Comparison of ENCODE assay signal across 33 cellular contexts in the genomic region with DNA sequence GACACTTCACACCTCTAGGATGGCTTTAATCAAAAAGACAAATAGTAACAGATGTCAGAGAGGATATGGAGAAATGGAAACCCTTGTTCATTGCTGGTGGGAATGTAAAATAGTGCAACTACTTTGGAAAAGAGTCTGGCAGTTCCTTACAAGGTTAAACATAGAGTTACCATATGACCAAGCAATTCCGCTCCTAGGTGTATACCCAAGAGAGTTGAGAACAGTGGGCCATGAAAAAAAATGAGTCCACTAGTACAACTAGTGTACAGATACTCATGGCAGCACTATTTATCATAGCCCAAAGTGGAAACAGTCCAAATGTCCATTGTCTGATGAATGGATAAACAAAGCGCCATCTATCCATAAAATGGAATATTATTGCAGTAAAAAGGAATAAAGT. TPM values are rescaled to one million over a fixed set of nuclear protein-coding genes. Genes with fewer than 3 reads are reported as not detected.
"Had no signal": no experiment of that assay in that cellular context is flagged by ENCODE, and none has a peak within 500 bp of the region (broad histone marks: within the 10 kb centered on the region; RNA-seq: fewer than 3 reads in every experiment).

No MANE protein-coding gene starts in this region.

- H3K27me3 ChIP-seq: ascending aorta, breast epithelium, cardiac muscle cell, colonic mucosa, esophagus squamous epithelium, gastroesophageal sphincter, heart right ventricle had no signal

- ATAC-seq: activated CD4-positive, alpha-beta T cell treated with anti-CD3 and anti-CD28 coated beads for 36 hours; activated CD8-positive, alpha-beta memory T cell treated with anti-CD3 and anti-CD28 coated beads, Interleukin-2, amount 10 ng/mL, durations not matched to agents 7 days and 5 days; activated CD8-positive, alpha-beta T cell treated with anti-CD3 and anti-CD28 coated beads, Interleukin-2, amount 10 ng/mL, durations not matched to agents 7 days and 5 days; activated naive CD4-positive, alpha-beta T cell treated with anti-CD3 and anti-CD28 coated beads, Interleukin-2, amount 50 U/mL, for 72 hours; gastroesophageal sphincter; heart right ventricle had no signal

- H3K9me3 ChIP-seq: colonic mucosa had no signal

- H3K27ac ChIP-seq: ascending aorta, breast epithelium, cardiac muscle cell, colonic mucosa, esophagus squamous epithelium, gastroesophageal sphincter, heart right ventricle had no signal

- H3K27me3 Mint-ChIP-seq: activated CD4-positive, alpha-beta memory T cell treated with anti-CD3 and anti-CD28 coated beads for 36 hours; activated CD4-positive, alpha-beta T cell treated with anti-CD3 and anti-CD28 coated beads for 36 hours; activated CD4-positive, alpha-beta T cell treated with anti-CD3 and anti-CD28 coated beads, Interleukin-2, amount 10 ng/mL, durations not matched to agents 24 days and 14 days; activated naive CD4-positive, alpha-beta T cell treated with anti-CD3 and anti-CD28 coated beads, Interleukin-2, amount 10 ng/mL, durations not matched to agents 7 days and 5 days; activated naive CD8-positive, alpha-beta T cell treated with anti-CD3 and anti-CD28 coated beads, Interleukin-2, amount 10 ng/mL, durations not matched to agents 7 days and 5 days had no signal

- H3K4me1 Mint-ChIP-seq: activated CD4-positive, alpha-beta T cell treated with anti-CD3 and anti-CD28 coated beads for 36 hours; activated CD4-positive, alpha-beta T cell treated with anti-CD3 and anti-CD28 coated beads, Interleukin-2, amount 10 ng/mL, durations not matched to agents 24 days and 14 days; activated CD8-positive, alpha-beta memory T cell treated with anti-CD3 and anti-CD28 coated beads, Interleukin-2, amount 10 ng/mL, durations not matched to agents 7 days and 5 days; activated naive CD4-positive, alpha-beta T cell treated with anti-CD3 and anti-CD28 coated beads, Interleukin-2, amount 10 ng/mL, durations not matched to agents 7 days and 5 days; activated naive CD8-positive, alpha-beta T cell treated with anti-CD3 and anti-CD28 coated beads, Interleukin-2, amount 10 ng/mL, durations not matched to agents 7 days and 5 days had no signal

- H3K27ac Mint-ChIP-seq: activated CD4-positive, alpha-beta memory T cell treated with anti-CD3 and anti-CD28 coated beads for 36 hours; activated CD4-positive, alpha-beta T cell treated with anti-CD3 and anti-CD28 coated beads for 36 hours; activated CD4-positive, alpha-beta T cell treated with anti-CD3 and anti-CD28 coated beads, Interleukin-2, amount 10 ng/mL, durations not matched to agents 24 days and 14 days; activated CD8-positive, alpha-beta memory T cell treated with anti-CD3 and anti-CD28 coated beads, Interleukin-2, amount 10 ng/mL, durations not matched to agents 7 days and 5 days; activated CD8-positive, alpha-beta T cell treated with anti-CD3 and anti-CD28 coated beads, Interleukin-2, amount 10 ng/mL, durations not matched to agents 7 days and 5 days; activated naive CD4-positive, alpha-beta T cell treated with anti-CD3 and anti-CD28 coated beads, Interleukin-2, amount 10 ng/mL, durations not matched to agents 7 days and 5 days; activated naive CD4-positive, alpha-beta T cell treated with anti-CD3 and anti-CD28 coated beads, Interleukin-2, amount 50 U/mL, for 72 hours; activated naive CD8-positive, alpha-beta T cell treated with anti-CD3 and anti-CD28 coated beads, Interleukin-2, amount 10 ng/mL, durations not matched to agents 7 days and 5 days; activated T-helper 1 cell treated with anti-CD3 and anti-CD28 coated beads, Interleukin-12 subunit alpha, Interleukin-12 subunit beta, Interleukin-2, Interleukin-4 antibody, amounts not matched to agents 30 ng/mL and 10 ng/mL and 1 ng/mL, durations not matched to agents 14 hours and 24 hours and 36 hours; brain had no signal

- H3K4me3 Mint-ChIP-seq: activated CD4-positive, alpha-beta memory T cell treated with anti-CD3 and anti-CD28 coated beads for 36 hours; activated CD4-positive, alpha-beta T cell treated with anti-CD3 and anti-CD28 coated beads for 36 hours; activated CD4-positive, alpha-beta T cell treated with anti-CD3 and anti-CD28 coated beads, Interleukin-2, amount 10 ng/mL, durations not matched to agents 24 days and 14 days; activated CD8-positive, alpha-beta memory T cell treated with anti-CD3 and anti-CD28 coated beads, Interleukin-2, amount 10 ng/mL, durations not matched to agents 7 days and 5 days; activated CD8-positive, alpha-beta T cell treated with anti-CD3 and anti-CD28 coated beads, Interleukin-2, amount 10 ng/mL, durations not matched to agents 7 days and 5 days; activated naive CD4-positive, alpha-beta T cell treated with anti-CD3 and anti-CD28 coated beads, Interleukin-2, amount 10 ng/mL, durations not matched to agents 7 days and 5 days; activated naive CD8-positive, alpha-beta T cell treated with anti-CD3 and anti-CD28 coated beads, Interleukin-2, amount 10 ng/mL, durations not matched to agents 7 days and 5 days; activated T-helper 1 cell treated with anti-CD3 and anti-CD28 coated beads, Interleukin-12 subunit alpha, Interleukin-12 subunit beta, Interleukin-2, Interleukin-4 antibody, amounts not matched to agents 30 ng/mL and 10 ng/mL and 1 ng/mL, durations not matched to agents 14 hours and 24 hours and 36 hours; brain had no signal

- DNase-seq: activated CD4-positive, alpha-beta memory T cell treated with anti-CD3 and anti-CD28 coated beads for 36 hours; activated CD4-positive, alpha-beta T cell treated with anti-CD3 and anti-CD28 coated beads for 36 hours; activated CD4-positive, alpha-beta T cell treated with anti-CD3 and anti-CD28 coated beads, Interleukin-2, amount 10 ng/mL, durations not matched to agents 24 days and 14 days; activated CD4-positive, CD25-positive, alpha-beta regulatory T cell; activated CD8-positive, alpha-beta memory T cell treated with anti-CD3 and anti-CD28 coated beads, Interleukin-2, amount 10 ng/mL, durations not matched to agents 7 days and 5 days; activated CD8-positive, alpha-beta memory T cell treated with anti-CD3 and anti-CD28 coated beads, Interleukin-2, amount 50 U/mL, for 4 hours; activated CD8-positive, alpha-beta T cell treated with anti-CD3 and anti-CD28 coated beads, Interleukin-2, amount 10 ng/mL, durations not matched to agents 7 days and 5 days; activated gamma-delta T cell; activated naive CD4-positive, alpha-beta T cell; activated naive CD4-positive, alpha-beta T cell treated with anti-CD3 and anti-CD28 coated beads, Interleukin-2, amount 10 ng/mL, durations not matched to agents 7 days and 5 days; activated naive CD8-positive, alpha-beta T cell treated with anti-CD3 and anti-CD28 coated beads, Interleukin-2, amount 10 ng/mL, durations not matched to agents 7 days and 5 days; activated T-cell treated with anti-CD3 and anti-CD28 coated beads, Interleukin-2, amount 50 U/mL, for 48 hours; central memory CD4-positive, alpha-beta T cell; cerebellar nuclear complex; colonic mucosa; effector CD8-positive, alpha-beta T cell; esophagus squamous epithelium; foreskin melanocyte; heart right ventricle; T-helper 2 cell had no signal

RNA-seq across cellular contexts. Expression of a gene that starts 39.1 kb away (rescaled TPM):
- total RNA-seq: activated CD4-positive, alpha-beta memory T cell treated with anti-CD3 and anti-CD28 coated beads for 36 hours; activated CD4-positive, alpha-beta T cell treated with anti-CD3 and anti-CD28 coated beads for 36 hours; activated CD4-positive, alpha-beta T cell treated with anti-CD3 and anti-CD28 coated beads, Interleukin-2, amount 10 ng/mL, durations not matched to agents 24 days and 14 days; activated CD8-positive, alpha-beta memory T cell treated with anti-CD3 and anti-CD28 coated beads for 36 hours; activated CD8-positive, alpha-beta memory T cell treated with anti-CD3 and anti-CD28 coated beads, Interleukin-2, amount 10 ng/mL, durations not matched to agents 7 days and 5 days; activated CD8-positive, alpha-beta T cell treated with anti-CD3 and anti-CD28 coated beads, Interleukin-2, amount 10 ng/mL, durations not matched to agents 7 days and 5 days; activated naive CD4-positive, alpha-beta T cell treated with anti-CD3 and anti-CD28 coated beads, Interleukin-2, amount 50 U/mL, for 72 hours; activated naive CD8-positive, alpha-beta T cell treated with anti-CD3 and anti-CD28 coated beads, Interleukin-2, amount 10 ng/mL, durations not matched to agents 7 days and 5 days; activated T-helper 1 cell treated with anti-CD3 and anti-CD28 coated beads, Interleukin-12 subunit alpha, Interleukin-12 subunit beta, Interleukin-2, Interleukin-4 antibody, amounts not matched to agents 30 ng/mL and 10 ng/mL and 1 ng/mL, durations not matched to agents 14 hours and 24 hours and 36 hours; ascending aorta; breast epithelium; cardiac muscle cell; colonic mucosa; dermis microvascular lymphatic vessel endothelial cell; esophagus squamous epithelium; fibroblast of lung; fibroblast of villous mesenchyme; gastroesophageal sphincter; glomerular endothelial cell; heart right ventricle; T-helper 1 cell treated with Interleukin-12 subunit alpha and Interleukin-12 subunit beta and Interleukin-4 antibody, amounts not matched to agents 30 ng/mL and 1 ng/mL, for 36 hours had no signal
